ENCODE assay signal across 8 cellular contexts in genomic region chr10:79347226-79347893, GRCh38. TPM values are rescaled to one million over a fixed set of nuclear protein-coding genes. Genes with fewer than 3 reads are reported as not detected.
A peak's percentile ranks its signal among the peaks of the same experiment; 100 is the strongest.
DNase-seq lines count a peak whose midpoint lies in the region; ATAC-seq and TF ChIP-seq lines count a peak whose summit lies in the region.

Gene PPIF (plus strand): TSS chr10:79347469. CDS start chr10:79347549, 80 bp downstream.

- H3K27me3 Mint-ChIP-seq in type B pancreatic cell: no peaks in the 10 kb centered on the region

- H3K4me1 Mint-ChIP-seq in type B pancreatic cell (ENCODE audit: unreplicated experiment): peaks cover 5% of the 10 kb centered on the region

- H3K36me3 Mint-ChIP-seq in type B pancreatic cell: peaks cover 8% of the 10 kb centered on the region

- peak within 1 kb of the TSS; percentile 62 for H3K27ac Mint-ChIP-seq in type B pancreatic cell

- H3K4me1 ChIP-seq in adrenal gland (replicated peaks in 1 of 2) (peaks cover 42 to 50% of the 10 kb centered on the region in 2 donors), heart left ventricle (peaks cover 0 to 54% (median 23%) of the 10 kb centered on the region in 12 donors)

- peak within 1 kb of the TSS; percentile 86 for H3K4me3 Mint-ChIP-seq in type B pancreatic cell

- DNase-seq in NCI-H1105 (lab: John Stamatoyannopoulos, UW): peak; percentile 59
- DNase-seq in T-helper 1 cell: peak; percentile 81 to 95 (median 85)
- DNase-seq in adrenal gland: peak; percentile 94 to 98 (median 96)
- DNase-seq in heart left ventricle: peak; percentile 94 to 98 (median 96)
- peak; percentile 90 to 100 (median 96) for DNase-seq in posterior cingulate gyrus
- peak; percentile 99 for DNase-seq in type B pancreatic cell (ENCODE audit: extremely low spot score, unreplicated experiment)

- H3K27ac ChIP-seq in adrenal gland: peak within 1 kb of the TSS; percentile 82 to 99 (median 92)
- H3K27ac ChIP-seq in heart left ventricle: peak within 1 kb of the TSS; percentile 84 to 97 (median 92)

- H3K9me3 ChIP-seq in adrenal gland (replicated peaks in 1 of 3) (no peaks in the 10 kb centered on the region), heart left ventricle (no peaks in the 10 kb centered on the region)

- intact Hi-C loops in adrenal gland (cut with DNase I): no loop called here
- intact Hi-C loops in heart left ventricle (cut with DNase I): loop anchor here in 1 of 10 donors (5.0 kb wide), 1 partner anchor 125 kb away; no protein-coding TSS in a partner anchor
- intact Hi-C loops in posterior cingulate gyrus (cut with DNase I): loop anchor here (2.0 to 5.0 kb wide), 2 partner anchors 55 to 73 kb away; no protein-coding TSS in a partner anchor

- peak; percentile 87 for ATAC-seq in HG02642 (IDR thresholded peaks at IDR 0.05; ENCODE audit: poor library complexity, unreplicated experiment)
- peak; percentile 77 to 92 (median 90) for ATAC-seq in heart left ventricle

- H3K36me3 ChIP-seq in adrenal gland (replicated peaks in 1 of 2) (peaks cover 0 to 35% of the 10 kb centered on the region in 2 donors), heart left ventricle (peaks cover 0 to 37% (median 32%) of the 10 kb centered on the region in 9 donors)

- WGBS in adrenal gland, 4 donors: 0 to 1% (median 0%) methylated on average over 20 to 77 of the region's 77 CpGs
- 1% methylated on average over 25 to 77 of the region's 77 CpGs for WGBS in heart left ventricle, 4 donors

- no peaks in the 10 kb centered on the region for H3K27me3 ChIP-seq in adrenal gland
- H3K27me3 ChIP-seq in heart left ventricle: no peaks in the 10 kb centered on the region

- no peaks in the 10 kb centered on the region for H3K9me3 Mint-ChIP-seq in type B pancreatic cell

- TF ChIP-seq POLR2A in adrenal gland (IDR thresholded peaks at IDR 0.05) (peak; percentile 69 to 90), heart left ventricle (IDR thresholded peaks at IDR 0.05) (peak; percentile 29 to 85)

- H3K4me3 ChIP-seq in GM12875 (ENCODE audit: low read depth, low read length) (peak within 1 kb of the TSS; percentile 85), adrenal gland (peak within 1 kb of the TSS; percentile 18 to 91 (median 60)), heart left ventricle (peak within 1 kb of the TSS; percentile 68 to 98 (median 81))

- TF ChIP-seq CTCF in GM12875 (IDR thresholded peaks at IDR 0.05; ENCODE audit: borderline replicate concordance, insufficient read depth, low read depth, low read length) (peak; percentile 97), adrenal gland (IDR thresholded peaks at IDR 0.05) (peak; percentile 85 to 99 (median 94)), heart left ventricle (IDR thresholded peaks at IDR 0.05) (peak; percentile 88 to 99 (median 98)), type B pancreatic cell (conservative IDR thresholded peaks at IDR 0.05) (peak; percentile 95)

RNA-seq across cellular contexts. Expression of gene PPIF, which starts in this region (rescaled TPM):
- 100 to 1,000 TPM; 179 to 619 (median 259) TPM for total RNA-seq in adrenal gland
- polyA plus RNA-seq in adrenal gland: 100 to 1,000 TPM in 1 of 3 donors, 10 to 100 TPM in 2; 43.8 to 564 (median 74.3) TPM
- total RNA-seq in heart left ventricle: 100 to 1,000 TPM in 8 of 9 donors, 10 to 100 TPM in 1; 86.3 to 180 (median 128) TPM
- 100 to 1,000 TPM in 1 of 2 donors, 10 to 100 TPM in 1; 82.8 to 193 TPM for polyA plus RNA-seq in heart left ventricle
- 67.5 and 91.3 TPM in 2 replicates for total RNA-seq in type B pancreatic cell (ENCODE audit: low replicate concordance)

Comparison
In these comparisons a context has a peak if more than half of its experiments do, and no peak if none do; other contexts are left out.
1. Peak in every context shown above with its lines: DNase-seq, ATAC-seq, H3K4me3 ChIP-seq and H3K27ac ChIP-seq.